ENCODE assay signal across 8 cellular contexts in genomic region chr17:40818343-40818732, GRCh38. TPM values are rescaled to one million over a fixed set of nuclear protein-coding genes. Genes with fewer than 3 reads are reported as not detected.
DNase-seq lines count a peak whose midpoint lies in the region; ATAC-seq and TF ChIP-seq lines count a peak whose summit lies in the region.
"Had no signal": no experiment of that assay in that cellular context is flagged by ENCODE, and none has a peak within 500 bp of the region (broad histone marks: within the 10 kb centered on the region; RNA-seq: fewer than 3 reads in every experiment).

No MANE protein-coding gene starts in this region.

- H3K27me3 ChIP-seq in HL-60 (ENCODE audit: insufficient read depth, poor library complexity, severe bottlenecking) (no peaks in the 10 kb centered on the region), iPS-15b (ENCODE audit: control insufficient read depth, insufficient read depth, low read length) (no peaks in the 10 kb centered on the region)

- peak overlapping the region; percentile 82 for H3K4me3 Mint-ChIP-seq in activated CD8-positive, alpha-beta T cell treated with anti-CD3 and anti-CD28 coated beads, Interleukin-2, amount 10 ng/mL, durations not matched to agents 7 days and 5 days
- peak overlapping the region; percentile 83 to 85 for H3K4me3 Mint-ChIP-seq in stimulated activated naive B cell treated with anti-CD40 and anti-IgM and Interleukin-4, amounts not matched to agents 10 μg/mL and 1 μg/mL and 100 μg/mL, for 72 hours

- H3K27me3 Mint-ChIP-seq in activated CD8-positive, alpha-beta T cell treated with anti-CD3 and anti-CD28 coated beads, Interleukin-2, amount 10 ng/mL, durations not matched to agents 7 days and 5 days (ENCODE audit: low read depth): peaks cover 8% of the 10 kb centered on the region
- peaks cover 14 to 20% of the 10 kb centered on the region in 2 donors for H3K27me3 Mint-ChIP-seq in stimulated activated naive B cell treated with anti-CD40 and anti-IgM and Interleukin-4, amounts not matched to agents 10 μg/mL and 1 μg/mL and 100 μg/mL, for 72 hours

- peaks cover 35% of the 10 kb centered on the region for H3K36me3 Mint-ChIP-seq in activated CD8-positive, alpha-beta T cell treated with anti-CD3 and anti-CD28 coated beads, Interleukin-2, amount 10 ng/mL, durations not matched to agents 7 days and 5 days (ENCODE audit: low read depth)
- H3K36me3 Mint-ChIP-seq in stimulated activated naive B cell treated with anti-CD40 and anti-IgM and Interleukin-4, amounts not matched to agents 10 μg/mL and 1 μg/mL and 100 μg/mL, for 72 hours: peaks cover 18 to 32% of the 10 kb centered on the region in 2 donors

- DNase-seq in HL-60 (ENCODE audit: low read depth in 1 of 2, low spot score in 1 of 2) (no peak), CD1c-positive myeloid dendritic cell (ENCODE audit: extremely low spot score) (no peak)
- DNase-seq in activated CD8-positive, alpha-beta T cell treated with anti-CD3 and anti-CD28 coated beads, Interleukin-2, amount 10 ng/mL, durations not matched to agents 7 days and 5 days: no peak
- no peak for DNase-seq in stimulated activated naive B cell treated with anti-CD40 and anti-IgM and Interleukin-4, amounts not matched to agents 10 μg/mL and 1 μg/mL and 100 μg/mL, for 72 hours
- DNase-seq: SIG-M5 had no signal

- CTCF ChIA-PET in activated CD8-positive, alpha-beta T cell treated with anti-CD3 and anti-CD28 coated beads, Interleukin-2, amount 10 ng/mL, durations not matched to agents 7 days and 5 days (lab: Charles Lee): interaction anchor here (0.6 to 2.1 kb wide), 21 partner anchors 10 to 878 kb away, joined by 3 to 9 read pairs (median 4); no protein-coding TSS in a partner anchor

- no peaks in the 10 kb centered on the region for H3K36me3 ChIP-seq in iPS-15b (ENCODE audit: control insufficient read depth, insufficient read depth, low read length)

- no peaks in the 10 kb centered on the region for H3K4me1 ChIP-seq in iPS-15b (ENCODE audit: control insufficient read depth, insufficient read depth, low read length)

- no peak for TF ChIP-seq CTCF in HL-60 (IDR thresholded peaks at IDR 0.05; ENCODE audit: insufficient read depth, low read length)

- peak; percentile 23 for ATAC-seq in activated CD8-positive, alpha-beta T cell treated with anti-CD3 and anti-CD28 coated beads, Interleukin-2, amount 10 ng/mL, durations not matched to agents 7 days and 5 days
- no peak for ATAC-seq in stimulated activated naive B cell treated with anti-CD40 and anti-IgM and Interleukin-4, amounts not matched to agents 10 μg/mL and 1 μg/mL and 100 μg/mL, for 72 hours (replicated peaks)
- ATAC-seq in GM19397 (IDR thresholded peaks at IDR 0.05; ENCODE audit: unreplicated experiment) (no peak), GM21423 (IDR thresholded peaks at IDR 0.05; ENCODE audit: unreplicated experiment) (no peak)

- POLR2A ChIA-PET in activated CD8-positive, alpha-beta T cell treated with anti-CD3 and anti-CD28 coated beads, Interleukin-2, amount 10 ng/mL, durations not matched to agents 7 days and 5 days (lab: Charles Lee): interaction anchor here (0.8 to 2.0 kb wide), 3 partner anchors 10 to 871 kb away, joined by 4 to 6 read pairs (median 5); no protein-coding TSS in a partner anchor

- H3K4me1 Mint-ChIP-seq in activated CD8-positive, alpha-beta T cell treated with anti-CD3 and anti-CD28 coated beads, Interleukin-2, amount 10 ng/mL, durations not matched to agents 7 days and 5 days (ENCODE audit: low read depth): peaks cover 25% of the 10 kb centered on the region
- H3K4me1 Mint-ChIP-seq in stimulated activated naive B cell treated with anti-CD40 and anti-IgM and Interleukin-4, amounts not matched to agents 10 μg/mL and 1 μg/mL and 100 μg/mL, for 72 hours: peaks cover 12 to 13% of the 10 kb centered on the region in 2 donors

- H3K27ac ChIP-seq in HL-60 (replicated peaks): peak overlapping the region; percentile 63

- H3K9me3 Mint-ChIP-seq in activated CD8-positive, alpha-beta T cell treated with anti-CD3 and anti-CD28 coated beads, Interleukin-2, amount 10 ng/mL, durations not matched to agents 7 days and 5 days (ENCODE audit: insufficient read depth): no peaks in the 10 kb centered on the region
- peaks cover 0 to 5% of the 10 kb centered on the region in 2 donors for H3K9me3 Mint-ChIP-seq in stimulated activated naive B cell treated with anti-CD40 and anti-IgM and Interleukin-4, amounts not matched to agents 10 μg/mL and 1 μg/mL and 100 μg/mL, for 72 hours

- peak overlapping the region; percentile 94 for H3K27ac Mint-ChIP-seq in activated CD8-positive, alpha-beta T cell treated with anti-CD3 and anti-CD28 coated beads, Interleukin-2, amount 10 ng/mL, durations not matched to agents 7 days and 5 days
- peak overlapping the region; percentile 83 for H3K27ac Mint-ChIP-seq in stimulated activated naive B cell treated with anti-CD40 and anti-IgM and Interleukin-4, amounts not matched to agents 10 μg/mL and 1 μg/mL and 100 μg/mL, for 72 hours

- peak overlapping the region; percentile 71 for H3K9ac ChIP-seq in iPS-15b (ENCODE audit: low read depth, low read length)

- peak overlapping the region; percentile 65 for H3K4me3 ChIP-seq in HL-60 (replicated peaks; ENCODE audit: insufficient read depth, low read length)
- peak overlapping the region; percentile 76 for H3K4me3 ChIP-seq in iPS-15b (ENCODE audit: low read depth, low read length)

- H3K9me3 ChIP-seq in iPS-15b (ENCODE audit: control insufficient read depth, insufficient read depth, low read length): no peaks in the 10 kb centered on the region

RNA-seq across cellular contexts. Expression of gene KRT10, which starts 4.1 kb away (rescaled TPM):
- 10 to 100 TPM; 26.9 to 28.2 TPM for total RNA-seq in activated CD8-positive, alpha-beta T cell treated with anti-CD3 and anti-CD28 coated beads, Interleukin-2, amount 10 ng/mL, durations not matched to agents 7 days and 5 days

RNA-seq across cellular contexts. Expression of gene KRT28, which starts 18.6 kb away (rescaled TPM):
- not detected for total RNA-seq in activated CD8-positive, alpha-beta T cell treated with anti-CD3 and anti-CD28 coated beads, Interleukin-2, amount 10 ng/mL, durations not matched to agents 7 days and 5 days

RNA-seq across cellular contexts. Expression of gene KRT27, which starts 36.0 kb away (rescaled TPM):
- not detected for total RNA-seq in activated CD8-positive, alpha-beta T cell treated with anti-CD3 and anti-CD28 coated beads, Interleukin-2, amount 10 ng/mL, durations not matched to agents 7 days and 5 days

RNA-seq across cellular contexts. Expression of gene KRT26, which starts 46.3 kb away (rescaled TPM):
- not detected for total RNA-seq in activated CD8-positive, alpha-beta T cell treated with anti-CD3 and anti-CD28 coated beads, Interleukin-2, amount 10 ng/mL, durations not matched to agents 7 days and 5 days

RNA-seq across cellular contexts. Expression of gene KRT12, which starts 48.7 kb away (rescaled TPM):
- not detected for total RNA-seq in activated CD8-positive, alpha-beta T cell treated with anti-CD3 and anti-CD28 coated beads, Interleukin-2, amount 10 ng/mL, durations not matched to agents 7 days and 5 days
